1 cellular context compared by ENCODE assay signal in the genomic region with DNA sequence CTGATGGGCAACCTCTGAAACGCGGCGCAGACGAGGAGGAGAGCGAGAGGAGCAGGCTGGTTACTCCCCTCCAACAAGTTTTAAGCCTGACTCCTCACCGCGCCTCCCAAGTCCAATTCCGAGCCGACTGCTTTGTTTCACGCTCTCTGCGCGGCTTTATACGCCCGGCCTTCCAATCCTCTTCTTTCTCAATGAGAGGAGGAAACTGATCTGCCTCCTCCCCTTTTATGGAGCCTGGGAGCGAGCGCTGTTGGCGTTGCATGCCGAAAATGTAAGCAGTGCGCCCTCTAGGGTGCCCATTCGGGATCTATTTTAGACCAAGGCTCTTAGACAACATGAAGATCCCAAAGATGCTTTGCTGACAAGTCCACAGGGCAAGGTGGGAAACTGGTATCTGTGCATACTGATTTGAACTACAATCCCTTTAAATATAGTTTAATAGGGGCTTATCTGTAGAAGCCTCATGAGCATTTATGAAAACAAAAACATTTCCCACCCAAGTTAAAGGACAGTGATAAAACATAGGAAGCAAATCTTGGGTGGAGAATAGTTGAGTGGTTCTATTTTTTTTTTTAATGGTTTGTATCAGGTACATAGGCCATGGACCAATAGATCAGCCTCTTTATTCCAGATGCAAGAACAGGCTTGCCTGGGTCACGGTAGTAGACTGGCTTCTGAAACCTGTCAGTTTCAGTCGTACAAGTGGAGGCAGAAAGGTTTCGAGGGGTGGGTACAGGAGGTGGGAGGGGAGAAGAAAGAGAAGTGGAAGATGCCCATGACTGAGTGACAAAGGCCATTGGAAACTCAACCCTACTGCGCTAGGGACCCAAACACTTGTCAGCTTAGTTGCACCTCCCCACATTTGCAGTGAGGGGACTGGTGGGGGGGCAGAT.
TF ChIP-seq lines count a peak whose summit lies in the region.

A gene with protein sequence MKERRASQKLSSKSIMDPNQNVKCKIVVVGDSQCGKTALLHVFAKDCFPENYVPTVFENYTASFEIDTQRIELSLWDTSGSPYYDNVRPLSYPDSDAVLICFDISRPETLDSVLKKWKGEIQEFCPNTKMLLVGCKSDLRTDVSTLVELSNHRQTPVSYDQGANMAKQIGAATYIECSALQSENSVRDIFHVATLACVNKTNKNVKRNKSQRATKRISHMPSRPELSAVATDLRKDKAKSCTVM (minus strand): TSS at position 131 of the 893 bp plus-strand sequence. CDS start 250 bp downstream, outside the sequence.

TF ChIP-seq in A549, 52 proteins besides CTCF, POLR2A, EP300 and RAD21 (continued from another document):
- peak; percentile 98 for TF ChIP-seq BCL3 (IDR thresholded peaks at IDR 0.05)
- no peak for TF ChIP-seq PHF8 (IDR thresholded peaks at IDR 0.05; ENCODE audit: borderline replicate concordance, low read depth)
- no peak for TF ChIP-seq ZC3H11A (IDR thresholded peaks at IDR 0.05)
- no peak for TF ChIP-seq HEYL (CRISPR knock-in tag; IDR thresholded peaks at IDR 0.05)
- no peak for TF ChIP-seq EHF (CRISPR knock-in tag; IDR thresholded peaks at IDR 0.05)
- no peak for TF ChIP-seq NFE2L2 (conservative IDR thresholded peaks at IDR 0.05; ENCODE audit: low read length)
- TF ChIP-seq, protein P1, sequence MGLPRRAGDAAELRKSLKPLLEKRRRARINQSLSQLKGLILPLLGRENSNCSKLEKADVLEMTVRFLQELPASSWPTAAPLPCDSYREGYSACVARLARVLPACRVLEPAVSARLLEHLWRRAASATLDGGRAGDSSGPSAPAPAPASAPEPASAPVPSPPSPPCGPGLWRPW (IDR thresholded peaks at IDR 0.05) = no peak
